ENCODE assay signal across 1 cellular context in the genomic region with DNA sequence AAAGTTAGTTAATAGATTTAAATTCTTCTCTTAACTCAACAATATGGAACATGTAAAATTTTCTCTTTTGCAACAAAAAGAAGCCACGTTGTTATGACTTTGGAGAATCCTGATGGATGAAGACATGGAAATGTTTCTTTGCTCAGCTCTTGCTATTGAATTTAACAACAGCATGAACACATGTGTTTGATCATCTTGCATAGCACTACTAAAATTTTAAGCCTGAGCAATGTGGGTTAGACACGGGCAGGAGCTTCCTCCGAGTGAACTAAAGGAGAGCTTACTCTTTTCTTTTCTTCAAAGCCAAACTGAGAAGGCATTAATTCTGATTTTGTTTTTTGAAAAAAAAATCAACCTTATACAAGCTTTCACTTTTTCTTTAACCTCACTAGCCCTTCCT.
TF ChIP-seq lines count a peak whose summit lies in the region.

No MANE protein-coding gene starts in this region.

TF ChIP-seq in GM23338, 12 proteins besides CTCF, POLR2A, EP300 and RAD21:
- TF ChIP-seq, protein P1, sequence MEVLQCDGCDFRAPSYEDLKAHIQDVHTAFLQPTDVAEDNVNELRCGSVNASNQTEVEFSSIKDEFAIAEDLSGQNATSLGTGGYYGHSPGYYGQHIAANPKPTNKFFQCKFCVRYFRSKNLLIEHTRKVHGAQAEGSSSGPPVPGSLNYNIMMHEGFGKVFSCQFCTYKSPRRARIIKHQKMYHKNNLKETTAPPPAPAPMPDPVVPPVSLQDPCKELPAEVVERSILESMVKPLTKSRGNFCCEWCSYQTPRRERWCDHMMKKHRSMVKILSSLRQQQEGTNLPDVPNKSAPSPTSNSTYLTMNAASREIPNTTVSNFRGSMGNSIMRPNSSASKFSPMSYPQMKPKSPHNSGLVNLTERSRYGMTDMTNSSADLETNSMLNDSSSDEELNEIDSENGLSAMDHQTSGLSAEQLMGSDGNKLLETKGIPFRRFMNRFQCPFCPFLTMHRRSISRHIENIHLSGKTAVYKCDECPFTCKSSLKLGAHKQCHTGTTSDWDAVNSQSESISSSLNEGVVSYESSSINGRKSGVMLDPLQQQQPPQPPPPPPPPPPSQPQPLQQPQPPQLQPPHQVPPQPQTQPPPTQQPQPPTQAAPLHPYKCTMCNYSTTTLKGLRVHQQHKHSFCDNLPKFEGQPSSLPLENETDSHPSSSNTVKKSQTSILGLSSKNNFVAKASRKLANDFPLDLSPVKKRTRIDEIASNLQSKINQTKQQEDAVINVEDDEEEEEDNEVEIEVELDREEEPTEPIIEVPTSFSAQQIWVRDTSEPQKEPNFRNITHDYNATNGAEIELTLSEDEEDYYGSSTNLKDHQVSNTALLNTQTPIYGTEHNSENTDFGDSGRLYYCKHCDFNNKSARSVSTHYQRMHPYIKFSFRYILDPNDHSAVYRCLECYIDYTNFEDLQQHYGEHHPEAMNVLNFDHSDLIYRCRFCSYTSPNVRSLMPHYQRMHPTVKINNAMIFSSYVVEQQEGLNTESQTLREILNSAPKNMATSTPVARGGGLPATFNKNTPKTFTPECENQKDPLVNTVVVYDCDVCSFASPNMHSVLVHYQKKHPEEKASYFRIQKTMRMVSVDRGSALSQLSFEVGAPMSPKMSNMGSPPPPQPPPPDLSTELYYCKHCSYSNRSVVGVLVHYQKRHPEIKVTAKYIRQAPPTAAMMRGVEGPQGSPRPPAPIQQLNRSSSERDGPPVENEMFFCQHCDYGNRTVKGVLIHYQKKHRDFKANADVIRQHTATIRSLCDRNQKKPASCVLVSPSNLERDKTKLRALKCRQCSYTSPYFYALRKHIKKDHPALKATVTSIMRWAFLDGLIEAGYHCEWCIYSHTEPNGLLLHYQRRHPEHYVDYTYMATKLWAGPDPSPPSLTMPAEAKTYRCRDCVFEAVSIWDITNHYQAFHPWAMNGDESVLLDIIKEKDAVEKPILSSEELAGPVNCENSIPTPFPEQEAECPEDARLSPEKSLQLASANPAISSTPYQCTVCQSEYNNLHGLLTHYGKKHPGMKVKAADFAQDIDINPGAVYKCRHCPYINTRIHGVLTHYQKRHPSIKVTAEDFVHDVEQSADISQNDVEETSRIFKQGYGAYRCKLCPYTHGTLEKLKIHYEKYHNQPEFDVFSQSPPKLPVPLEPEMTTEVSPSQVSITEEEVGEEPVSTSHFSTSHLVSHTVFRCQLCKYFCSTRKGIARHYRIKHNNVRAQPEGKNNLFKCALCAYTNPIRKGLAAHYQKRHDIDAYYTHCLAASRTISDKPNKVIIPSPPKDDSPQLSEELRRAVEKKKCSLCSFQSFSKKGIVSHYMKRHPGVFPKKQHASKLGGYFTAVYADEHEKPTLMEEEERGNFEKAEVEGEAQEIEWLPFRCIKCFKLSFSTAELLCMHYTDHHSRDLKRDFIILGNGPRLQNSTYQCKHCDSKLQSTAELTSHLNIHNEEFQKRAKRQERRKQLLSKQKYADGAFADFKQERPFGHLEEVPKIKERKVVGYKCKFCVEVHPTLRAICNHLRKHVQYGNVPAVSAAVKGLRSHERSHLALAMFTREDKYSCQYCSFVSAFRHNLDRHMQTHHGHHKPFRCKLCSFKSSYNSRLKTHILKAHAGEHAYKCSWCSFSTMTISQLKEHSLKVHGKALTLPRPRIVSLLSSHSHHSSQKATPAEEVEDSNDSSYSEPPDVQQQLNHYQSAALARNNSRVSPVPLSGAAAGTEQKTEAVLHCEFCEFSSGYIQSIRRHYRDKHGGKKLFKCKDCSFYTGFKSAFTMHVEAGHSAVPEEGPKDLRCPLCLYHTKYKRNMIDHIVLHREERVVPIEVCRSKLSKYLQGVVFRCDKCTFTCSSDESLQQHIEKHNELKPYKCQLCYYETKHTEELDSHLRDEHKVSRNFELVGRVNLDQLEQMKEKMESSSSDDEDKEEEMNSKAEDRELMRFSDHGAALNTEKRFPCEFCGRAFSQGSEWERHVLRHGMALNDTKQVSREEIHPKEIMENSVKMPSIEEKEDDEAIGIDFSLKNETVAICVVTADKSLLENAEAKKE (CRISPR knock-in tag; IDR thresholded peaks at IDR 0.05): no peak
- TF ChIP-seq EZH2 (IDR thresholded peaks at IDR 0.05; ENCODE audit: low read depth, unreplicated experiment) (no peak), CREB1 (CRISPR knock-in tag; IDR thresholded peaks at IDR 0.05; ENCODE audit: low read depth) (no peak), STAT1 (IDR thresholded peaks at IDR 0.05; ENCODE audit: unreplicated experiment) (no peak), JUNB (IDR thresholded peaks at IDR 0.05; ENCODE audit: unreplicated experiment) (no peak), ZNF331 (CRISPR knock-in tag; IDR thresholded peaks at IDR 0.05; ENCODE audit: low read depth) (no peak), ZNF114 (CRISPR knock-in tag; IDR thresholded peaks at IDR 0.05) (no peak), NANOG (IDR thresholded peaks at IDR 0.05; ENCODE audit: borderline replicate concordance) (no peak), POLR2AphosphoS5 (IDR thresholded peaks at IDR 0.05; ENCODE audit: low read depth) (no peak), EZH2phosphoT487 (IDR thresholded peaks at IDR 0.05; ENCODE audit: unreplicated experiment) (no peak)
- TF ChIP-seq, protein P2, sequence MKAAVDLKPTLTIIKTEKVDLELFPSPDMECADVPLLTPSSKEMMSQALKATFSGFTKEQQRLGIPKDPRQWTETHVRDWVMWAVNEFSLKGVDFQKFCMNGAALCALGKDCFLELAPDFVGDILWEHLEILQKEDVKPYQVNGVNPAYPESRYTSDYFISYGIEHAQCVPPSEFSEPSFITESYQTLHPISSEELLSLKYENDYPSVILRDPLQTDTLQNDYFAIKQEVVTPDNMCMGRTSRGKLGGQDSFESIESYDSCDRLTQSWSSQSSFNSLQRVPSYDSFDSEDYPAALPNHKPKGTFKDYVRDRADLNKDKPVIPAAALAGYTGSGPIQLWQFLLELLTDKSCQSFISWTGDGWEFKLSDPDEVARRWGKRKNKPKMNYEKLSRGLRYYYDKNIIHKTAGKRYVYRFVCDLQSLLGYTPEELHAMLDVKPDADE (IDR thresholded peaks at IDR 0.05): no peak
- TF ChIP-seq, protein P3, sequence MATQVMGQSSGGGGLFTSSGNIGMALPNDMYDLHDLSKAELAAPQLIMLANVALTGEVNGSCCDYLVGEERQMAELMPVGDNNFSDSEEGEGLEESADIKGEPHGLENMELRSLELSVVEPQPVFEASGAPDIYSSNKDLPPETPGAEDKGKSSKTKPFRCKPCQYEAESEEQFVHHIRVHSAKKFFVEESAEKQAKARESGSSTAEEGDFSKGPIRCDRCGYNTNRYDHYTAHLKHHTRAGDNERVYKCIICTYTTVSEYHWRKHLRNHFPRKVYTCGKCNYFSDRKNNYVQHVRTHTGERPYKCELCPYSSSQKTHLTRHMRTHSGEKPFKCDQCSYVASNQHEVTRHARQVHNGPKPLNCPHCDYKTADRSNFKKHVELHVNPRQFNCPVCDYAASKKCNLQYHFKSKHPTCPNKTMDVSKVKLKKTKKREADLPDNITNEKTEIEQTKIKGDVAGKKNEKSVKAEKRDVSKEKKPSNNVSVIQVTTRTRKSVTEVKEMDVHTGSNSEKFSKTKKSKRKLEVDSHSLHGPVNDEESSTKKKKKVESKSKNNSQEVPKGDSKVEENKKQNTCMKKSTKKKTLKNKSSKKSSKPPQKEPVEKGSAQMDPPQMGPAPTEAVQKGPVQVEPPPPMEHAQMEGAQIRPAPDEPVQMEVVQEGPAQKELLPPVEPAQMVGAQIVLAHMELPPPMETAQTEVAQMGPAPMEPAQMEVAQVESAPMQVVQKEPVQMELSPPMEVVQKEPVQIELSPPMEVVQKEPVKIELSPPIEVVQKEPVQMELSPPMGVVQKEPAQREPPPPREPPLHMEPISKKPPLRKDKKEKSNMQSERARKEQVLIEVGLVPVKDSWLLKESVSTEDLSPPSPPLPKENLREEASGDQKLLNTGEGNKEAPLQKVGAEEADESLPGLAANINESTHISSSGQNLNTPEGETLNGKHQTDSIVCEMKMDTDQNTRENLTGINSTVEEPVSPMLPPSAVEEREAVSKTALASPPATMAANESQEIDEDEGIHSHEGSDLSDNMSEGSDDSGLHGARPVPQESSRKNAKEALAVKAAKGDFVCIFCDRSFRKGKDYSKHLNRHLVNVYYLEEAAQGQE (IDR thresholded peaks at IDR 0.05; ENCODE audit: unreplicated experiment): no peak
